ENCODE assay signal across 28 cellular contexts in the genomic region with DNA sequence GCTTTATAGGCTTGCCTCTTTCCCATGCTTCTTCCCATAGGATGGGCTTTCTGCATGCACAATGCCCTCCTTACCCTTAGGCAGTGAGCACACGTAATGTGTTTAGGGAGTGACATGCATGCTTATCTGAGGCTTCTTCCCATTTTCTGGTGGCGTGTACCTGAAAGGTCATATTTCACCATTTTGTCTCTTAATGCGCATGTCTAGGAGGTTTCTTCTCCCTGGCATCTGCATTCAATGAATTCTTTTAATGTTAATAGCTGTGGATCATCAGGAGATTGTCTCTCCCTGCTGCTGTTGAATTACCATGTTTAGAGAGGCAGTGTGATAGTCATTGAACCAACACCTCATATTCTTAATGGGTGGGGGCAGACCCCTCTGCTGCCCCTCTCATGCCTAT.
"Had no signal": no experiment of that assay in that cellular context is flagged by ENCODE, and none has a peak within 500 bp of the region (broad histone marks: within the 10 kb centered on the region; RNA-seq: fewer than 3 reads in every experiment).

No MANE protein-coding gene starts in this region.

- H3K4me1 ChIP-seq: colonic mucosa, esophagus squamous epithelium, foreskin keratinocyte, gastrocnemius medialis, heart left ventricle, heart right ventricle had no signal

- H3K27me3 Mint-ChIP-seq: dendritic cell treated with granulocyte-macrophage colony-stimulating factor and Interleukin-4, amounts not matched to agents 40 ng/mL and 50 ng/mL, for 4 days; effector memory CD8-positive, alpha-beta T cell had no signal

- H3K4me3 ChIP-seq: colonic mucosa, coronary artery, dorsolateral prefrontal cortex, esophagus muscularis mucosa, esophagus squamous epithelium, gastrocnemius medialis, gastroesophageal sphincter, heart left ventricle, heart right ventricle had no signal

- DNase-seq: colonic mucosa; cortex of kidney; dermis blood vessel endothelial cell; dorsolateral prefrontal cortex; effector CD4-positive, alpha-beta T cell; effector CD8-positive, alpha-beta T cell; effector memory CD4-positive, alpha-beta T cell; effector memory CD8-positive, alpha-beta T cell; endodermal cell; erythroblast; esophagus squamous epithelium; foreskin keratinocyte; foreskin melanocyte; gastrocnemius medialis; glutamatergic neuron; head of caudate nucleus; heart left ventricle; heart right ventricle had no signal

- H3K27ac Mint-ChIP-seq: dendritic cell treated with granulocyte-macrophage colony-stimulating factor and Interleukin-4, amounts not matched to agents 40 ng/mL and 50 ng/mL, for 4 days; effector memory CD8-positive, alpha-beta T cell; endodermal cell had no signal

- H3K9me3 ChIP-seq: colonic mucosa, esophagus muscularis mucosa, esophagus squamous epithelium, gastrocnemius medialis, gastroesophageal sphincter had no signal

- H3K9me3 Mint-ChIP-seq: dendritic cell treated with granulocyte-macrophage colony-stimulating factor and Interleukin-4, amounts not matched to agents 40 ng/mL and 50 ng/mL, for 4 days; effector memory CD8-positive, alpha-beta T cell had no signal

- H3K4me3 Mint-ChIP-seq: dendritic cell treated with granulocyte-macrophage colony-stimulating factor and Interleukin-4, amounts not matched to agents 40 ng/mL and 50 ng/mL, for 4 days; effector memory CD8-positive, alpha-beta T cell; endodermal cell had no signal

- ATAC-seq: effector memory CD8-positive, alpha-beta T cell; esophagus mucosa; foreskin keratinocyte; gastrocnemius medialis; gastroesophageal sphincter; heart left ventricle; heart right ventricle had no signal

- H3K27ac ChIP-seq: colonic mucosa, coronary artery, dorsolateral prefrontal cortex, epithelial cell of prostate, esophagus muscularis mucosa, esophagus squamous epithelium, foreskin keratinocyte, gastrocnemius medialis, gastroesophageal sphincter, heart left ventricle, heart right ventricle had no signal

- H3K27me3 ChIP-seq: colonic mucosa, dorsolateral prefrontal cortex, esophagus muscularis mucosa, esophagus squamous epithelium, foreskin keratinocyte, gastrocnemius medialis, gastroesophageal sphincter, heart left ventricle, heart right ventricle had no signal

- H3K36me3 ChIP-seq: colonic mucosa, esophagus muscularis mucosa, esophagus squamous epithelium, gastrocnemius medialis, gastroesophageal sphincter, heart left ventricle, heart right ventricle had no signal

- FAIRE-seq: colon, endometrium, endothelial cell of umbilical vein, frontal cortex had no signal
